ENCODE assay signal across 7 cellular contexts in genomic region chr3:43769471-43770425, GRCh38.
DNase-seq lines count a peak whose midpoint lies in the region; ATAC-seq and TF ChIP-seq lines count a peak whose summit lies in the region.

No MANE protein-coding gene starts in this region.

- H3K27me3 Mint-ChIP-seq in nephron (ENCODE audit: low read depth), result peaks cover 24% of the 10 kb centered on the region

- H3K27me3 ChIP-seq in Karpas-422 (ENCODE audit: low read length), result no peaks in the 10 kb centered on the region
- no peaks in the 10 kb centered on the region for H3K27me3 ChIP-seq in RWPE2 (ENCODE audit: insufficient read depth, poor library complexity, severe bottlenecking)

- peak; percentile 94 for TF ChIP-seq CTCF in GM13976 (IDR thresholded peaks at IDR 0.05; ENCODE audit: borderline replicate concordance, control extremely low read depth, extremely low read depth, insufficient read depth, missing control alignments)
- peak; percentile 94 for TF ChIP-seq CTCF in RWPE2 (IDR thresholded peaks at IDR 0.05; ENCODE audit: poor library complexity, severe bottlenecking)
- peak; percentile 88 for TF ChIP-seq CTCF in fibroblast of the aortic adventitia (IDR thresholded peaks at IDR 0.05; ENCODE audit: insufficient read depth, low read length)
- peak; percentile 94 to 96 (median 95) for TF ChIP-seq CTCF in nephron (IDR thresholded peaks at IDR 0.05; ENCODE audit: unreplicated experiment in 3 of 3)

- no peak overlapping the region for H2AFZ ChIP-seq in Karpas-422 (ENCODE audit: low read length)

- H3K36me3 ChIP-seq in Karpas-422 (ENCODE audit: insufficient read depth, low read length) (no peaks in the 10 kb centered on the region), RWPE2 (ENCODE audit: low read depth) (no peaks in the 10 kb centered on the region)

- H3K4me1 Mint-ChIP-seq in nephron, result peaks cover 20% of the 10 kb centered on the region

- H3K9ac ChIP-seq in Karpas-422 (ENCODE audit: low read length), result no peak overlapping the region

- H3K4me1 ChIP-seq in Karpas-422 (ENCODE audit: low read length) (peaks cover 3% of the 10 kb centered on the region; the same call in 1 of the 2 replicates), RWPE2 (ENCODE audit: insufficient read depth, poor library complexity, severe bottlenecking) (peaks cover 51% of the 10 kb centered on the region)

- peak; percentile 92 for ATAC-seq in RWPE2 (ENCODE audit: low read depth)

- no peaks in the 10 kb centered on the region for H3K9me3 ChIP-seq in Karpas-422 (ENCODE audit: low read length)
- H3K9me3 ChIP-seq in RWPE2 (ENCODE audit: severe bottlenecking), result no peaks in the 10 kb centered on the region

- no peaks in the 10 kb centered on the region for H3K36me3 Mint-ChIP-seq in nephron (ENCODE audit: low read depth)

- H3K4me2 ChIP-seq in Karpas-422 (ENCODE audit: low read depth, low read length, poor library complexity, severe bottlenecking), result peak overlapping the region; percentile 18

- peak; percentile 86 for DNase-seq in GM13976 (ENCODE audit: low spot score)
- peak; percentile 91 for DNase-seq in Karpas-422
- peak; percentile 99 for DNase-seq in RWPE2 (ENCODE audit: low spot score)
- peak; percentile 53 for DNase-seq in activated T-helper 9 cell treated with anti-CD3 and anti-CD28 coated beads, Interleukin-2, amount 50 U/mL, for 16 hours (ENCODE audit: low read depth)
- DNase-seq in fibroblast of the aortic adventitia (ENCODE audit: low read depth), result peak; percentile 95
- DNase-seq in stimulated activated naive CD4-positive, alpha-beta T cell (lab: John Stamatoyannopoulos, UW), result peak; percentile 22 to 80 (median 69)

- in situ Hi-C loops in GM13976 (cut with MboI; ENCODE audit: low sequenced_read_pairs, unreplicated experiment), result no loop called here

- peak overlapping the region in 1 of 3 experiments; percentile 8 for H3K27ac Mint-ChIP-seq in nephron

- H3K9me2 ChIP-seq in Karpas-422 (replicated peaks; ENCODE audit: insufficient read depth, low read length), result no peaks in the 10 kb centered on the region

- H3K4me3 Mint-ChIP-seq in nephron, result peak overlapping the region; percentile 61 to 77 (median 71)

- H3K4me3 ChIP-seq in Karpas-422 (ENCODE audit: low read length) (no peak overlapping the region), RWPE2 (ENCODE audit: severe bottlenecking) (no peak overlapping the region), fibroblast of the aortic adventitia (ENCODE audit: low read depth, low read length) (peak overlapping the region; percentile 50)

- H4K20me1 ChIP-seq in Karpas-422 (ENCODE audit: insufficient read depth, low read depth, low read length), result no peaks in the 10 kb centered on the region

- H3K27ac ChIP-seq in Karpas-422 (ENCODE audit: low read length) (no peak overlapping the region), RWPE2 (ENCODE audit: poor library complexity, severe bottlenecking) (peak overlapping the region; percentile 99)

- no peaks in the 10 kb centered on the region for H3K9me3 Mint-ChIP-seq in nephron

- H3K79me2 ChIP-seq in Karpas-422 (ENCODE audit: low read length), result no peaks in the 10 kb centered on the region
